In the genomic region with DNA sequence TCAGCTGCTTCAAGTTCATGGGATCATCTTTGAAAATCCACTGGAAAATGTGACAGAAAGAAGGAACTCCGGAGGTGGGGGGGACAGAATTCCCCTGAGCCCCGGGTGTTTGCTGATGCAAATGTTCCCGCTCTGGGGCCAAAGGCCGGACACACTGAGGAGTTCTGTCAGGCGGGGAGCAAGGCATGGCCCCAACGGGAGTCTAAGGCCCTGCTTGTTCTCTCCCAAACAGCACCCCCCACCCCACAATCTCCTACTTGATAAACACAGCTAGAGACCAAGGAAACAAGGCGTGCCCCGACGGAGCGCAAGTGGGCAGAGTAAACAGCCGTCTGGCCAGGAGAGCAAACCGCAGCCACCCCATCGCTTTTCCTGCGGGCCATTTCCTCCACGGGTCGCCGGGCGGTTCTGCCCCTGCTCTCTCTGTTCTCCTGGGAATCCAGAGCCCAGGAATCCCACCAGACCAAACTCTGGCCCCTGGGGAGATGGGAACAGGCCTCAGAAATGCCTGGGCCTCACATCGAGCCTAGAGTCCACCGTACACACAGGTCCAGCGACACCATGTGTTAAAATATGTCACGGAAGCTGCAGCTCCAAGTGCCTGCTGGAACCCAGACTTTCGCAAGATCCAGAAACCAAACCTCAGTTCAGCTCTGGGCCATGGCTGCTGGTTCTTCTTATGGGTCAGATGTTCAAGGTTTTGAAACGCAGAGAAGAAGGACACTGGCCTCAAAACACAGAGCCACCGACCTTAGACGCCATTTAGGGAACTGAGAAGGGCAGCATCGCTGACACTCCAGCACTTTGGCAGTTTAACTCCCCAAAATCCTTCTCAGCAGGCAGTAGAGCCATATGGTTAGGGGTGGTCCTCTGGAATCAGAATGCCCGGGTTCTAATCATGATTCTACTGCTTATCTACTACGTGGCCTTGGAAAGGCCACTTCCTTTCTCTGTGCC, we compare ENCODE assay signal across 8 cellular contexts.
DNase-seq lines count a peak whose midpoint lies in the region; ATAC-seq, FAIRE-seq and TF ChIP-seq lines count a peak whose summit lies in the region.

No MANE protein-coding gene starts in this region.

- TF ChIP-seq EP300 in H1 (IDR thresholded peaks at IDR 0.05; ENCODE audit: borderline replicate concordance in 1 of 2, low read depth in 2 of 2, low read length in 2 of 2): no peak

- peaks cover 0 to 4% (median 0%) of the 10 kb centered on the region in 11 donors for H3K9me3 Mint-ChIP-seq in naive thymus-derived CD4-positive, alpha-beta T cell

- no peak for FAIRE-seq in H1 (lab: Jason Lieb, UNC)

- no peaks in the 10 kb centered on the region; a peak in 1 of 7 replicates for H3K27me3 ChIP-seq in H1 (replicated peaks in 1 of 4; ENCODE audit: control insufficient read depth in 3 of 4, extremely low read depth in 1 of 4, insufficient read depth in 3 of 4, low read length in 3 of 4)
- H3K27me3 ChIP-seq in naive thymus-derived CD4-positive, alpha-beta T cell (ENCODE audit: control insufficient read depth in 2 of 2, insufficient read depth in 2 of 2, low read length in 2 of 2): no peaks in the 10 kb centered on the region

- H3K27me3 Mint-ChIP-seq in naive thymus-derived CD4-positive, alpha-beta T cell: no peaks in the 10 kb centered on the region

- H2BK20ac ChIP-seq in H1 (ENCODE audit: low read length): no peak overlapping the region

- no peak overlapping the region for H2BK5ac ChIP-seq in H1 (ENCODE audit: low read depth, low read length)

- H3K14ac ChIP-seq in H1 (ENCODE audit: insufficient read length): no peak overlapping the region

- H3K4me3 Mint-ChIP-seq in naive thymus-derived CD4-positive, alpha-beta T cell: no peak overlapping the region

- no peaks in the 10 kb centered on the region for H3K9me3 ChIP-seq in H1 (ENCODE audit: insufficient read depth in 2 of 2, low read depth in 1 of 2, low read length in 1 of 2)
- no peaks in the 10 kb centered on the region for H3K9me3 ChIP-seq in naive thymus-derived CD4-positive, alpha-beta T cell (ENCODE audit: control insufficient read depth in 2 of 3, low read length in 3 of 3)

- H4K20me1 ChIP-seq in H1 (replicated peaks in 1 of 2; ENCODE audit: control insufficient read depth in 1 of 2, insufficient read depth in 2 of 2, low read length in 2 of 2): no peaks in the 10 kb centered on the region

- TF ChIP-seq CTCF in AG10803 (conservative IDR thresholded peaks at IDR 0.05; ENCODE audit: low read length) (peak; percentile 36; the same call in 1 of the 2 replicates), H1 (IDR thresholded peaks at IDR 0.05; ENCODE audit: control extremely low read depth in 1 of 3, insufficient read depth in 1 of 3, low read depth in 1 of 3, low read length in 3 of 3) (no peak)

- intact Hi-C loops in naive thymus-derived CD4-positive, alpha-beta T cell (cut with micrococcal nuclease): no loop called here

- no peak overlapping the region for H3K18ac ChIP-seq in H1 (ENCODE audit: extremely low read depth, low read length)

- no peaks in the 10 kb centered on the region; a peak in 2 of 8 replicates for H3K36me3 ChIP-seq in H1 (ENCODE audit: control insufficient read depth in 2 of 4, insufficient read depth in 4 of 4, low read length in 3 of 4)
- peaks cover 0 to 27% (median 0%) of the 10 kb centered on the region in 3 experiments for H3K36me3 ChIP-seq in naive thymus-derived CD4-positive, alpha-beta T cell (ENCODE audit: control insufficient read depth in 2 of 3, insufficient read depth in 3 of 3, low read length in 3 of 3)

- POLR2A ChIA-PET in H1 (lab: Charles Lee; ENCODE audit: partially characterized antibody): interaction anchor here (0.6 to 1.2 kb wide), 5 partner anchors 14 to 126 kb away, joined by 3 to 4 read pairs (median 3); partner anchors contain the start of gene PREX1
- POLR2A ChIA-PET in naive thymus-derived CD4-positive, alpha-beta T cell (lab: Charles Lee): no interaction called here

- H2AFZ ChIP-seq in H1 (ENCODE audit: low read length): no peak overlapping the region; the same call in 1 of the 2 replicates

- H3K27ac Mint-ChIP-seq in naive thymus-derived CD4-positive, alpha-beta T cell: peak overlapping the region in 2 of 9 donors; percentile 37 to 77

- peaks cover 0 to 9% (median 3%) of the 10 kb centered on the region in 4 experiments; a peak in 4 of 7 replicates for H3K4me1 ChIP-seq in H1 (replicated peaks in 1 of 4; ENCODE audit: control insufficient read depth in 3 of 4, insufficient read depth in 4 of 4, low read length in 3 of 4)
- peaks cover 15 to 43% of the 10 kb centered on the region in 2 donors for H3K4me1 ChIP-seq in naive thymus-derived CD4-positive, alpha-beta T cell (ENCODE audit: control insufficient read depth in 2 of 2, insufficient read depth in 2 of 2, low read length in 2 of 2)

- H4K5ac ChIP-seq in H1 (ENCODE audit: insufficient read length, low read depth, low read length): no peak overlapping the region

- no peak for TF ChIP-seq POLR2A in H1 (IDR thresholded peaks at IDR 0.05; ENCODE audit: control extremely low read depth in 1 of 2, low read depth in 2 of 2, low read length in 2 of 2)

- peaks cover 0 to 57% (median 0%) of the 10 kb centered on the region in 5 donors for H3K36me3 Mint-ChIP-seq in naive thymus-derived CD4-positive, alpha-beta T cell

- WGBS in H1 (ENCODE audit: extremely low coverage in 1 of 2, insufficient coverage in 1 of 2, insufficient read length in 1 of 2, insufficient replicate concordance in 2 of 2, low coverage in 1 of 2, low lambda C conversion rate in 2 of 2, missing lambda C conversion rate in 1 of 2), 2 experiments: 81% methylated on average over 28 of the region's 29 CpGs; no CpG with 5 or more reads in 1 of the 2 experiments

- peak overlapping the region in 1 of 4 experiments; percentile 27; a peak in 1 of 7 replicates for H3K9ac ChIP-seq in H1 (replicated peaks in 1 of 4; ENCODE audit: extremely low read depth in 1 of 4, low read depth in 3 of 4, low read length in 3 of 4)

- no peak overlapping the region for H2BK12ac ChIP-seq in H1 (ENCODE audit: low read depth, low read length)

- H4K8ac ChIP-seq in H1 (ENCODE audit: extremely low read depth, insufficient read depth, low read length): peak overlapping the region; percentile 36; the same call in 1 of the 2 replicates

- H3K4me1 Mint-ChIP-seq in naive thymus-derived CD4-positive, alpha-beta T cell: peaks cover 21 to 64% (median 38%) of the 10 kb centered on the region in 7 donors

- no peak overlapping the region for H3K27ac ChIP-seq in H1 (ENCODE audit: low read depth, low read length)
- no peak overlapping the region for H3K27ac ChIP-seq in naive thymus-derived CD4-positive, alpha-beta T cell (ENCODE audit: low read depth, low read length)

- H3K23me2 ChIP-seq in H1 (ENCODE audit: low read depth, low read length): no peaks in the 10 kb centered on the region

- H2BK120ac ChIP-seq in H1 (replicated peaks; ENCODE audit: low read depth, low read length): no peak overlapping the region

- 0 out of 4 replicates have a peak overlapping the region, but pooled peaks of 1 of the 2 experiments have one; percentile 1 for H3K4me2 ChIP-seq in H1 (ENCODE audit: insufficient read depth in 1 of 2, low read depth in 2 of 2, low read length in 2 of 2)

- H2AK5ac ChIP-seq in H1 (ENCODE audit: low read depth, low read length): 0 out of 2 replicates have a peak overlapping the region, but pooled peaks have one; percentile 24

- H3K4ac ChIP-seq in H1 (replicated peaks; ENCODE audit: insufficient read length, low read depth, low read length): no peak overlapping the region

- DNase-seq in AG10803 (ENCODE audit: low read depth) (peak; percentile 80), NOMO-1 treated with DMSO at 0.1 percent for 48 hours (lab: John Stamatoyannopoulos, UW; ENCODE audit: unreplicated experiment) (peak; percentile 84), H1 (ENCODE audit: low read depth in 1 of 2, low spot score in 2 of 2) (no peak), foreskin melanocyte (no peak), HuH-7.5 (ENCODE audit: low spot score) (no peak), NCI-H446 (lab: John Stamatoyannopoulos, UW) (no peak), NCI-H2029 treated with DMSO at 0.1 percent for 48 hours (lab: John Stamatoyannopoulos, UW) (no peak)
- DNase-seq in naive thymus-derived CD4-positive, alpha-beta T cell: no peak

- H3K79me1 ChIP-seq in H1 (ENCODE audit: low read depth, low read length): no peaks in the 10 kb centered on the region; the same call in 1 of the 2 replicates

- peak overlapping the region; percentile 77; the same call in 1 of the 2 replicates for H2BK15ac ChIP-seq in H1 (ENCODE audit: low read length)

- no peaks in the 10 kb centered on the region for H3K79me2 ChIP-seq in H1 (ENCODE audit: control insufficient read depth in 1 of 2, insufficient read depth in 2 of 2, low read length in 2 of 2)

- H4K91ac ChIP-seq in H1 (replicated peaks; ENCODE audit: insufficient read length, low read length): no peak overlapping the region

- H3K56ac ChIP-seq in H1 (replicated peaks; ENCODE audit: insufficient read length, low read depth, low read length): no peak overlapping the region

- ATAC-seq in naive thymus-derived CD4-positive, alpha-beta T cell: peak; percentile 54

- H3K4me3 ChIP-seq in AG10803 (ENCODE audit: low read length): no peak overlapping the region
- H3K4me3 ChIP-seq in H1 (ENCODE audit: extremely low read depth in 1 of 4, insufficient read depth in 2 of 4, low read depth in 3 of 4, low read length in 4 of 4): no peak overlapping the region
- no peak overlapping the region for H3K4me3 ChIP-seq in naive thymus-derived CD4-positive, alpha-beta T cell (ENCODE audit: low read length)

- TF ChIP-seq RAD21 in H1 (IDR thresholded peaks at IDR 0.05 in 1 of 2, conservative IDR thresholded peaks at IDR 0.05 in 1 of 2; ENCODE audit: low read depth in 2 of 2, low read length in 2 of 2): no peak

- no peak overlapping the region for H3K23ac ChIP-seq in H1 (ENCODE audit: insufficient read length)

- CTCF ChIA-PET in H1 (lab: Charles Lee; ENCODE audit: partially characterized antibody): interaction anchor here (0.6 to 2.7 kb wide), 4 partner anchors 25 to 97 kb away, joined by 3 to 11 read pairs (median 4); no protein-coding TSS in a partner anchor
- CTCF ChIA-PET in naive thymus-derived CD4-positive, alpha-beta T cell (lab: Charles Lee): no interaction called here

TF ChIP-seq in H1, 55 proteins besides CTCF, POLR2A, EP300 and RAD21 (continues in another document):
- TF ChIP-seq CHD1 (IDR thresholded peaks at IDR 0.05; ENCODE audit: low read depth, low read length) (no peak), SP2 (IDR thresholded peaks at IDR 0.05; ENCODE audit: low read length) (no peak), SP4 (IDR thresholded peaks at IDR 0.05; ENCODE audit: low read length) (no peak), BCL11A (IDR thresholded peaks at IDR 0.05; ENCODE audit: low read depth in 2 of 2, low read length in 2 of 2) (no peak), NANOG (IDR thresholded peaks at IDR 0.05; ENCODE audit: insufficient read depth, low read depth, low read length, poor library complexity, severe bottlenecking) (no peak), HDAC6 (IDR thresholded peaks at IDR 0.05; ENCODE audit: low read depth, low read length) (no peak)
- TF ChIP-seq, protein P1, sequence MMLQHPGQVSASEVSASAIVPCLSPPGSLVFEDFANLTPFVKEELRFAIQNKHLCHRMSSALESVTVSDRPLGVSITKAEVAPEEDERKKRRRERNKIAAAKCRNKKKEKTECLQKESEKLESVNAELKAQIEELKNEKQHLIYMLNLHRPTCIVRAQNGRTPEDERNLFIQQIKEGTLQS (IDR thresholded peaks at IDR 0.05; ENCODE audit: insufficient read depth, low read depth, low read length): no peak

Comparison
In these comparisons a context has a peak if more than half of its experiments do, and no peak if none do; other contexts are left out.
1. DNase-seq: peak in AG10803 (single experiment) and NOMO-1 treated with DMSO at 0.1 percent for 48 hours (single experiment); none in H1 (0 of 2), naive thymus-derived CD4-positive, alpha-beta T cell (0 of 9), foreskin melanocyte (single experiment), HuH-7.5 (single experiment), NCI-H446 (0 of 2) and NCI-H2029 treated with DMSO at 0.1 percent for 48 hours (single experiment).